ENCODE assay signal across 8 cellular contexts in the genomic region with DNA sequence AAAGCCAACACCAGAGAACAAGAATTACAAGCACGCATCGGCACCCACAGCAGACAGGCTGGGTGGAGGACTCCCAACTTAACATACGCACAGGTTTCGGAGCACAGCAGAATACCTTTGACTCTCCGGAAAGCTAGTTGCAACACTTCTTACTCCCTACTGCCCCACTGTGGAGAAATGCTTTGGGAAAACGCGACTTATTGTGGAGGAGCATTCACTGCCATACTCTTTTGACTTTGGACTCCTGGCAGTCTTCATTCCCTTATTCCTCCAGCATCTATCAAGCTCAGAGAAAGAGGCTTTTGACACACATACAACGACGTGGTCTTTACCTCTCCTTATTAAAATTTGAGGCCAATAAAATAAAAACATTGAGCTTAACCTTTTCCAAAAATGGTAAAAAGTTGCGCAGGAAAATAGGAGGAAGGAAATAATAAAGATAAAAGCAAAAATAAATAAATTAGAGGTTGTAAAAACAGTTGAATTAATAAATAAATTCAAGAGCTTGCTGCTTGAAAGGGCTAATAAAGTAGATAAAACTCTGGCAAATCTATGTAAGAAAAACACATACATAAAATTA. TPM values are rescaled to one million over a fixed set of nuclear protein-coding genes. Genes with fewer than 3 reads are reported as not detected.
A peak's percentile ranks its signal among the peaks of the same experiment; 100 is the strongest.
DNase-seq lines count a peak whose midpoint lies in the region; ATAC-seq and TF ChIP-seq lines count a peak whose summit lies in the region.

No MANE protein-coding gene starts in this region.

- no peaks in the 10 kb centered on the region for H3K9me3 Mint-ChIP-seq in activated T-helper 1 cell treated with anti-CD3 and anti-CD28 coated beads, Interleukin-12 subunit alpha, Interleukin-12 subunit beta, Interleukin-2, Interleukin-4 antibody, amounts not matched to agents 30 ng/mL and 10 ng/mL and 1 ng/mL, durations not matched to agents 14 hours and 24 hours and 36 hours

- H3K27ac Mint-ChIP-seq in activated T-helper 1 cell treated with anti-CD3 and anti-CD28 coated beads, Interleukin-12 subunit alpha, Interleukin-12 subunit beta, Interleukin-2, Interleukin-4 antibody, amounts not matched to agents 30 ng/mL and 10 ng/mL and 1 ng/mL, durations not matched to agents 14 hours and 24 hours and 36 hours = no peak overlapping the region

- no peaks in the 10 kb centered on the region for H3K9me3 ChIP-seq in OCI-LY7 (ENCODE audit: low read length)

- H3K36me3 Mint-ChIP-seq in activated T-helper 1 cell treated with anti-CD3 and anti-CD28 coated beads, Interleukin-12 subunit alpha, Interleukin-12 subunit beta, Interleukin-2, Interleukin-4 antibody, amounts not matched to agents 30 ng/mL and 10 ng/mL and 1 ng/mL, durations not matched to agents 14 hours and 24 hours and 36 hours (ENCODE audit: low read depth) = no peaks in the 10 kb centered on the region

- no peaks in the 10 kb centered on the region for H3K4me1 ChIP-seq in OCI-LY7 (ENCODE audit: insufficient read depth, low read length, poor library complexity, severe bottlenecking)

- H3K4me3 Mint-ChIP-seq in activated T-helper 1 cell treated with anti-CD3 and anti-CD28 coated beads, Interleukin-12 subunit alpha, Interleukin-12 subunit beta, Interleukin-2, Interleukin-4 antibody, amounts not matched to agents 30 ng/mL and 10 ng/mL and 1 ng/mL, durations not matched to agents 14 hours and 24 hours and 36 hours = no peak overlapping the region

- H3K4me3 ChIP-seq in OCI-LY7 (ENCODE audit: low read depth, low read length, poor library complexity, severe bottlenecking) = no peak overlapping the region

- no peak overlapping the region for H3K27ac ChIP-seq in OCI-LY7 (ENCODE audit: low read depth, low read length, poor library complexity, severe bottlenecking)

- no peak overlapping the region for H2AFZ ChIP-seq in OCI-LY7 (ENCODE audit: low read length)

- CTCF ChIA-PET in OCI-LY7 (lab: Charles Lee; ENCODE audit: unreplicated experiment) = no interaction called here

- intact Hi-C loops in activated T-helper 1 cell treated with anti-CD3 and anti-CD28 coated beads, Interleukin-12 subunit alpha, Interleukin-12 subunit beta, Interleukin-2, Interleukin-4 antibody, amounts not matched to agents 30 ng/mL and 10 ng/mL and 1 ng/mL, durations not matched to agents 14 hours and 24 hours and 36 hours (cut with micrococcal nuclease) = loop anchor here (1.0 to 10.0 kb wide), 3 partner anchors 104 to 235 kb away; no protein-coding TSS in a partner anchor
- intact Hi-C loops in OCI-LY7 (cut with micrococcal nuclease; ENCODE audit: unreplicated experiment) = no loop called here

- TF ChIP-seq CTCF in LNCAP (IDR thresholded peaks at IDR 0.05) = peak; percentile 42; the same call in 1 of the 2 replicates
- TF ChIP-seq CTCF in OCI-LY7 (conservative IDR thresholded peaks at IDR 0.05; ENCODE audit: low read length) = no peak

- ATAC-seq in GM21737 (IDR thresholded peaks at IDR 0.05; ENCODE audit: unreplicated experiment) = no peak

- BruUV-seq in OCI-LY7 (replicated peaks; lab: Mats Ljungman, UMichigan) = no TSS peak

- DNase-seq in NCI-H2107 treated with DMSO at 0.1 percent for 48 hours (lab: John Stamatoyannopoulos, UW; ENCODE audit: unreplicated experiment) (peak; percentile 7), NCI-H2107 (lab: John Stamatoyannopoulos, UW) (no peak), globus pallidus (ENCODE audit: low spot score) (peak; percentile 4), pons (ENCODE audit: low spot score) (peak; percentile 49), OCI-LY7 (ENCODE audit: low spot score) (no peak)
- DNase-seq in activated T-helper 1 cell treated with anti-CD3 and anti-CD28 coated beads, Interleukin-12 subunit alpha, Interleukin-12 subunit beta, Interleukin-2, Interleukin-4 antibody, amounts not matched to agents 30 ng/mL and 10 ng/mL and 1 ng/mL, durations not matched to agents 14 hours and 24 hours and 36 hours (ENCODE audit: low spot score) = peak; percentile 1

- no peaks in the 10 kb centered on the region for H3K9me2 ChIP-seq in OCI-LY7 (ENCODE audit: insufficient read depth, low read length)

- no peak overlapping the region for H3K4me2 ChIP-seq in OCI-LY7 (ENCODE audit: low read length)

- no peaks in the 10 kb centered on the region for H3K79me2 ChIP-seq in OCI-LY7 (ENCODE audit: insufficient read depth, low read depth, low read length)

- POLR2A ChIA-PET in OCI-LY7 (lab: Charles Lee) = no interaction called here

- H4K20me1 ChIP-seq in OCI-LY7 (ENCODE audit: insufficient read depth, low read length) = no peaks in the 10 kb centered on the region

- H3K4me1 Mint-ChIP-seq in activated T-helper 1 cell treated with anti-CD3 and anti-CD28 coated beads, Interleukin-12 subunit alpha, Interleukin-12 subunit beta, Interleukin-2, Interleukin-4 antibody, amounts not matched to agents 30 ng/mL and 10 ng/mL and 1 ng/mL, durations not matched to agents 14 hours and 24 hours and 36 hours (ENCODE audit: low read depth) = peaks cover 10% of the 10 kb centered on the region

- H3K27me3 Mint-ChIP-seq in activated T-helper 1 cell treated with anti-CD3 and anti-CD28 coated beads, Interleukin-12 subunit alpha, Interleukin-12 subunit beta, Interleukin-2, Interleukin-4 antibody, amounts not matched to agents 30 ng/mL and 10 ng/mL and 1 ng/mL, durations not matched to agents 14 hours and 24 hours and 36 hours (ENCODE audit: insufficient read depth) = peaks cover 3% of the 10 kb centered on the region

- H3K36me3 ChIP-seq in OCI-LY7 (ENCODE audit: insufficient read depth, low read length) = no peaks in the 10 kb centered on the region

RNA-seq across cellular contexts. Expression of a gene that starts 41.4 kb away (rescaled TPM):
- 0.24 and 0.39 TPM in 2 replicates for total RNA-seq in activated T-helper 1 cell treated with anti-CD3 and anti-CD28 coated beads, Interleukin-12 subunit alpha, Interleukin-12 subunit beta, Interleukin-2, Interleukin-4 antibody, amounts not matched to agents 30 ng/mL and 10 ng/mL and 1 ng/mL, durations not matched to agents 14 hours and 24 hours and 36 hours
- total RNA-seq in OCI-LY7 (2014; rRNA removed; shearing (Covaris generic)) = not detected in 2 replicates
- not detected in 2 replicates for total RNA-seq in OCI-LY7 (2022)

Comparison
In these comparisons a context has a peak if more than half of its experiments do, and no peak if none do; other contexts are left out.
1. DNase-seq: peak in NCI-H2107 treated with DMSO at 0.1 percent for 48 hours (single experiment), activated T-helper 1 cell treated with anti-CD3 and anti-CD28 coated beads, Interleukin-12 subunit alpha, Interleukin-12 subunit beta, Interleukin-2, Interleukin-4 antibody, amounts not matched to agents 30 ng/mL and 10 ng/mL and 1 ng/mL, durations not matched to agents 14 hours and 24 hours and 36 hours (single experiment), globus pallidus (single experiment) and pons (single experiment); none in NCI-H2107 (single experiment) and OCI-LY7 (single experiment).